1 cellular context compared by ENCODE assay signal in genomic region chr1:160666079-160666442, GRCh38.
TF ChIP-seq lines count a peak whose summit lies in the region.

No MANE protein-coding gene starts in this region.

TF ChIP-seq in HepG2, 621 proteins besides CTCF, POLR2A, EP300 and RAD21:
- TF ChIP-seq CCAR2 (optimal IDR thresholded peaks at IDR 0.05; ENCODE audit: low read depth, low read length) = no peak
- TF ChIP-seq, protein P1, sequence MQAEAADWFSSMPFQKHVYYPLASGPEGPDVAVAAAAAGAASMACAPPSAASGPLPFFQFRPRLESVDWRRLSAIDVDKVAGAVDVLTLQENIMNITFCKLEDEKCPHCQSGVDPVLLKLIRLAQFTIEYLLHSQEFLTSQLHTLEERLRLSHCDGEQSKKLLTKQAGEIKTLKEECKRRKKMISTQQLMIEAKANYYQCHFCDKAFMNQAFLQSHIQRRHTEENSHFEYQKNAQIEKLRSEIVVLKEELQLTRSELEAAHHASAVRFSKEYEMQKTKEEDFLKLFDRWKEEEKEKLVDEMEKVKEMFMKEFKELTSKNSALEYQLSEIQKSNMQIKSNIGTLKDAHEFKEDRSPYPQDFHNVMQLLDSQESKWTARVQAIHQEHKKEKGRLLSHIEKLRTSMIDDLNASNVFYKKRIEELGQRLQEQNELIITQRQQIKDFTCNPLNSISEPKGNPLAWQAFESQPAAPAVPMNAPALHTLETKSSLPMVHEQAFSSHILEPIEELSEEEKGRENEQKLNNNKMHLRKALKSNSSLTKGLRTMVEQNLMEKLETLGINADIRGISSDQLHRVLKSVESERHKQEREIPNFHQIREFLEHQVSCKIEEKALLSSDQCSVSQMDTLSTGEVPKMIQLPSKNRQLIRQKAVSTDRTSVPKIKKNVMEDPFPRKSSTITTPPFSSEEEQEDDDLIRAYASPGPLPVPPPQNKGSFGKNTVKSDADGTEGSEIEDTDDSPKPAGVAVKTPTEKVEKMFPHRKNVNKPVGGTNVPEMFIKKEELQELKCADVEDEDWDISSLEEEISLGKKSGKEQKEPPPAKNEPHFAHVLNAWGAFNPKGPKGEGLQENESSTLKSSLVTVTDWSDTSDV (CRISPR knock-in tag; IDR thresholded peaks at IDR 0.05) = no peak
- no peak for TF ChIP-seq ZNF180 (CRISPR knock-in tag; IDR thresholded peaks at IDR 0.05; ENCODE audit: borderline replicate concordance, low read depth)
- no peak for TF ChIP-seq RELA (CRISPR knock-in tag; IDR thresholded peaks at IDR 0.05)
- TF ChIP-seq ZNF619 (CRISPR knock-in tag; IDR thresholded peaks at IDR 0.05) = no peak
- TF ChIP-seq KDM4B (CRISPR knock-in tag; IDR thresholded peaks at IDR 0.05) = no peak
- TF ChIP-seq, protein P2, sequence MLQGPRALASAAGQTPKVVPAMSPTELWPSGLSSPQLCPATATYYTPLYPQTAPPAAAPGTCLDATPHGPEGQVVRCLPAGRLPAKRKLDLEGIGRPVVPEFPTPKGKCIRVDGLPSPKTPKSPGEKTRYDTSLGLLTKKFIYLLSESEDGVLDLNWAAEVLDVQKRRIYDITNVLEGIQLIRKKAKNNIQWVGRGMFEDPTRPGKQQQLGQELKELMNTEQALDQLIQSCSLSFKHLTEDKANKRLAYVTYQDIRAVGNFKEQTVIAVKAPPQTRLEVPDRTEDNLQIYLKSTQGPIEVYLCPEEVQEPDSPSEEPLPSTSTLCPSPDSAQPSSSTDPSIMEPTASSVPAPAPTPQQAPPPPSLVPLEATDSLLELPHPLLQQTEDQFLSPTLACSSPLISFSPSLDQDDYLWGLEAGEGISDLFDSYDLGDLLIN (CRISPR knock-in tag; IDR thresholded peaks at IDR 0.05; ENCODE audit: borderline replicate concordance) = no peak
- TF ChIP-seq, protein P3, sequence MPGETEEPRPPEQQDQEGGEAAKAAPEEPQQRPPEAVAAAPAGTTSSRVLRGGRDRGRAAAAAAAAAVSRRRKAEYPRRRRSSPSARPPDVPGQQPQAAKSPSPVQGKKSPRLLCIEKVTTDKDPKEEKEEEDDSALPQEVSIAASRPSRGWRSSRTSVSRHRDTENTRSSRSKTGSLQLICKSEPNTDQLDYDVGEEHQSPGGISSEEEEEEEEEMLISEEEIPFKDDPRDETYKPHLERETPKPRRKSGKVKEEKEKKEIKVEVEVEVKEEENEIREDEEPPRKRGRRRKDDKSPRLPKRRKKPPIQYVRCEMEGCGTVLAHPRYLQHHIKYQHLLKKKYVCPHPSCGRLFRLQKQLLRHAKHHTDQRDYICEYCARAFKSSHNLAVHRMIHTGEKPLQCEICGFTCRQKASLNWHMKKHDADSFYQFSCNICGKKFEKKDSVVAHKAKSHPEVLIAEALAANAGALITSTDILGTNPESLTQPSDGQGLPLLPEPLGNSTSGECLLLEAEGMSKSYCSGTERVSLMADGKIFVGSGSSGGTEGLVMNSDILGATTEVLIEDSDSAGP (CRISPR knock-in tag; IDR thresholded peaks at IDR 0.05; ENCODE audit: borderline replicate concordance) = no peak
- no peak for TF ChIP-seq ZNF563 (CRISPR knock-in tag; IDR thresholded peaks at IDR 0.05)
- no peak for TF ChIP-seq NFE2 (CRISPR knock-in tag; IDR thresholded peaks at IDR 0.05)
- no peak for TF ChIP-seq ZMYM3 (CRISPR knock-in tag; IDR thresholded peaks at IDR 0.05)
- TF ChIP-seq CENPX (CRISPR knock-in tag; IDR thresholded peaks at IDR 0.05) = no peak
- TF ChIP-seq ZBTB21 (CRISPR knock-in tag; IDR thresholded peaks at IDR 0.05) = no peak
